ENCODE assay signal across 4 cellular contexts in the genomic region with DNA sequence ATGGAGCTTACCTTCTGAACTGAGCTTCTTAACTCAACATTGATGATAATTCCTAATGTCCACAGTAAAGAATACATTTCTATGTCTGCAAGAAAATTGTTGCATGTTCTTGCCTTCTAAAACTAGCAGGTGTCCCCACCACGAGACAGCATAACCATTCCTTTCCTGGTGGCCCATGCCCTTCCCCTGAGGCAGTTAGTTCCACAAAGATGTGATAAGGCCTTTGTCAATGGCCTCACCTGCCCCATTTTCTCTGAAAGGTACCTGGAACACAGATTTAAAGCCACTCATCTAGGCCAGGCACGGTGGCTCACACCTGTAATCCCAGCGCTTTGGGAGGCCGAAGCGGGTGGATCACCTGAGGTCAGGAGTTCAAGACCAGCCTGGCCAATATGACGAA. TPM values are rescaled to one million over a fixed set of nuclear protein-coding genes. Genes with fewer than 3 reads are reported as not detected.
"Had no signal": no experiment of that assay in that cellular context is flagged by ENCODE, and none has a peak within 500 bp of the region (broad histone marks: within the 10 kb centered on the region; RNA-seq: fewer than 3 reads in every experiment).

No MANE protein-coding gene starts in this region.

- ATAC-seq: GM12878 had no signal

- H3K4me3 ChIP-seq: GM12878 had no signal

- DNase-seq: GDM1, GF-D8 had no signal

RNA-seq across cellular contexts. Expression of a gene that starts 21.0 kb away (rescaled TPM):
- total RNA-seq: G401, GM12878 had no signal
- polyA plus RNA-seq: GM12878 had no signal

RNA-seq across cellular contexts. Expression of a gene that starts 23.1 kb away (rescaled TPM):
- total RNA-seq: G401, GM12878 had no signal
- polyA plus RNA-seq: GM12878 had no signal

RNA-seq across cellular contexts. Expression of a gene that starts 44.4 kb away (rescaled TPM):
- total RNA-seq: G401, GM12878 had no signal
- polyA plus RNA-seq: GM12878 had no signal
